Comparison of ENCODE assay signal across 5 cellular contexts in genomic region chr7:12407652-12408051, GRCh38. TPM values are rescaled to one million over a fixed set of nuclear protein-coding genes. Genes with fewer than 3 reads are reported as not detected.
"Had no signal": no experiment of that assay in that cellular context is flagged by ENCODE, and none has a peak within 500 bp of the region (broad histone marks: within the 10 kb centered on the region; RNA-seq: fewer than 3 reads in every experiment).

No MANE protein-coding gene starts in this region.

RNA-seq across cellular contexts. Expression of gene VWDE, which starts 4.0 kb away (rescaled TPM):
- total RNA-seq: dermis blood vessel endothelial cell, esophagus muscularis mucosa, gastrocnemius medialis had no signal
- polyA plus RNA-seq: heart left ventricle, heart right ventricle had no signal
